Comparison of ENCODE assay signal across 12 cellular contexts in genomic region chr5:142003266-142003800, GRCh38. TPM values are rescaled to one million over a fixed set of nuclear protein-coding genes. Genes with fewer than 3 reads are reported as not detected.
"Had no signal": no experiment of that assay in that cellular context is flagged by ENCODE, and none has a peak within 500 bp of the region (broad histone marks: within the 10 kb centered on the region; RNA-seq: fewer than 3 reads in every experiment).

No MANE protein-coding gene starts in this region.

- H3K9me3 Mint-ChIP-seq: neural crest cell; T-helper 1 cell treated with Interleukin-12 subunit alpha and Interleukin-12 subunit beta and Interleukin-4 antibody, amounts not matched to agents 30 μg/mL and 1 μg/mL, for 36 hours had no signal

- H3K27me3 ChIP-seq: spleen, stomach, testis had no signal

- H3K27ac ChIP-seq: stomach had no signal

- H3K4me1 Mint-ChIP-seq: brain, neural crest cell had no signal

- ATAC-seq: sciatic nerve had no signal

- H3K9me3 ChIP-seq: spleen, stomach, testis had no signal

- H3K27me3 Mint-ChIP-seq: brain had no signal

- H3K4me3 ChIP-seq: spleen, stomach, testis had no signal

- H3K4me3 Mint-ChIP-seq: brain, neural crest cell had no signal

- DNase-seq: activated T-cell treated with anti-CD3 and anti-CD28 coated beads, Interleukin-2, amount 50 U/mL, for 48 hours; effector memory CD4-positive, alpha-beta T cell; head of caudate nucleus; SHP77 treated with DMSO at 0.1 percent for 48 hours; spleen; stomach; testis had no signal

- H3K4me1 ChIP-seq: testis had no signal

RNA-seq across cellular contexts. Expression of gene PCDH12, which starts 45.3 kb away (rescaled TPM):
- total RNA-seq: osteoblast had no signal
